4 cellular contexts compared by ENCODE assay signal in the genomic region with DNA sequence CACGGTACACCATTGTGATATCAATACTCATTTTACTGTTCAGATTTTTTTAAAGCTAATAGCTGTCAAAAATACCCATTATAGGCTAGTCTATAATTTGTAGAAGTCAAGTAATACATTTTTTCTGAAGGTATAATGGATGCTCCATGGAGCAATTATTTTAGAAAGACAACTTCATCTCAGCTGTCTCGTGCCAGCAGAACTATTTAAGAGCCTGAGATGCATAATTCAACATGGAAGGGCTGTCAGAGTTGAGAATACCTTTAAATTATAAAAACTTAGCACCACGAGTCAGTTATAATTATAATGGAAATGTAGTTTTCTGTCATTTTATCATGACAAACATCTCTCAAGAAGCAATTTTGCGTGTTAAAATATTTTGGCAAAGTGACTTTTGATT.
"Had no signal": no experiment of that assay in that cellular context is flagged by ENCODE, and none has a peak within 500 bp of the region (broad histone marks: within the 10 kb centered on the region; RNA-seq: fewer than 3 reads in every experiment).

No MANE protein-coding gene starts in this region.

- H3K27ac ChIP-seq: HL-60, KMS-11 had no signal

- ATAC-seq: HepG2, K562 had no signal

- H3K4me2 ChIP-seq: KMS-11 had no signal

- H3K9ac ChIP-seq: KMS-11 had no signal

- H3K4me3 ChIP-seq: K562 had no signal
